21 cellular contexts compared by ENCODE assay signal in genomic region chr1:111402083-111402482, GRCh38. TPM values are rescaled to one million over a fixed set of nuclear protein-coding genes. Genes with fewer than 3 reads are reported as not detected.
A peak's percentile ranks its signal among the peaks of the same experiment; 100 is the strongest.
DNase-seq lines count a peak whose midpoint lies in the region; ATAC-seq and TF ChIP-seq lines count a peak whose summit lies in the region.
"Had no signal": no experiment of that assay in that cellular context is flagged by ENCODE, and none has a peak within 500 bp of the region (broad histone marks: within the 10 kb centered on the region; RNA-seq: fewer than 3 reads in every experiment).

No MANE protein-coding gene starts in this region.

- no peak overlapping the region for H3K27ac Mint-ChIP-seq in activated naive CD8-positive, alpha-beta T cell treated with anti-CD3 and anti-CD28 coated beads, Interleukin-2, amount 50 U/mL, for 24 hours
- H3K27ac Mint-ChIP-seq in activated naive CD8-positive, alpha-beta T cell treated with anti-CD3 and anti-CD28 coated beads for 36 hours = no peak overlapping the region
- H3K27ac Mint-ChIP-seq in stimulated activated naive CD8-positive, alpha-beta T cell treated with anti-CD3 and anti-CD28 coated beads, Interleukin-15, amount 100 ng/mL, for 72 hours = no peak overlapping the region
- H3K27ac Mint-ChIP-seq: B cell had no signal

- peaks cover 41% of the 10 kb centered on the region for H3K4me1 Mint-ChIP-seq in activated naive CD8-positive, alpha-beta T cell treated with anti-CD3 and anti-CD28 coated beads, Interleukin-2, amount 50 U/mL, for 24 hours
- peaks cover 27% of the 10 kb centered on the region for H3K4me1 Mint-ChIP-seq in activated naive CD8-positive, alpha-beta T cell treated with anti-CD3 and anti-CD28 coated beads for 36 hours
- H3K4me1 Mint-ChIP-seq in stimulated activated naive CD8-positive, alpha-beta T cell treated with anti-CD3 and anti-CD28 coated beads, Interleukin-15, amount 100 ng/mL, for 72 hours = peaks cover 49% of the 10 kb centered on the region

- no peak for TF ChIP-seq CTCF in GM13976 (IDR thresholded peaks at IDR 0.05; ENCODE audit: borderline replicate concordance, control extremely low read depth, extremely low read depth, insufficient read depth, missing control alignments)

- ATAC-seq in activated naive CD8-positive, alpha-beta T cell treated with anti-CD3 and anti-CD28 coated beads, Interleukin-2, amount 50 U/mL, for 24 hours = peak; percentile 86
- ATAC-seq in stimulated activated naive CD8-positive, alpha-beta T cell treated with anti-CD3 and anti-CD28 coated beads, Interleukin-15, amount 100 ng/mL, for 72 hours = peak; percentile 54
- ATAC-seq: HepG2, Panc1 had no signal

- H3K27me3 Mint-ChIP-seq in activated naive CD8-positive, alpha-beta T cell treated with anti-CD3 and anti-CD28 coated beads, Interleukin-2, amount 50 U/mL, for 24 hours = no peaks in the 10 kb centered on the region
- no peaks in the 10 kb centered on the region for H3K27me3 Mint-ChIP-seq in activated naive CD8-positive, alpha-beta T cell treated with anti-CD3 and anti-CD28 coated beads for 36 hours
- no peaks in the 10 kb centered on the region for H3K27me3 Mint-ChIP-seq in stimulated activated naive CD8-positive, alpha-beta T cell treated with anti-CD3 and anti-CD28 coated beads, Interleukin-15, amount 100 ng/mL, for 72 hours
- H3K27me3 Mint-ChIP-seq: B cell had no signal

- H3K4me3 Mint-ChIP-seq in activated naive CD8-positive, alpha-beta T cell treated with anti-CD3 and anti-CD28 coated beads, Interleukin-2, amount 50 U/mL, for 24 hours = no peak overlapping the region
- no peak overlapping the region for H3K4me3 Mint-ChIP-seq in activated naive CD8-positive, alpha-beta T cell treated with anti-CD3 and anti-CD28 coated beads for 36 hours
- no peak overlapping the region for H3K4me3 Mint-ChIP-seq in stimulated activated naive CD8-positive, alpha-beta T cell treated with anti-CD3 and anti-CD28 coated beads, Interleukin-15, amount 100 ng/mL, for 72 hours
- H3K4me3 Mint-ChIP-seq: B cell had no signal

- H3K9me3 Mint-ChIP-seq in activated naive CD8-positive, alpha-beta T cell treated with anti-CD3 and anti-CD28 coated beads, Interleukin-2, amount 50 U/mL, for 24 hours = peaks cover 4% of the 10 kb centered on the region
- peaks cover 7% of the 10 kb centered on the region for H3K9me3 Mint-ChIP-seq in activated naive CD8-positive, alpha-beta T cell treated with anti-CD3 and anti-CD28 coated beads for 36 hours
- peaks cover 0 to 7% of the 10 kb centered on the region in 2 donors for H3K9me3 Mint-ChIP-seq in stimulated activated naive CD8-positive, alpha-beta T cell treated with anti-CD3 and anti-CD28 coated beads, Interleukin-15, amount 100 ng/mL, for 72 hours

- no peaks in the 10 kb centered on the region for H3K36me3 Mint-ChIP-seq in activated naive CD8-positive, alpha-beta T cell treated with anti-CD3 and anti-CD28 coated beads, Interleukin-2, amount 50 U/mL, for 24 hours (ENCODE audit: low read depth)
- H3K36me3 Mint-ChIP-seq in activated naive CD8-positive, alpha-beta T cell treated with anti-CD3 and anti-CD28 coated beads for 36 hours = peaks cover 1% of the 10 kb centered on the region
- H3K36me3 Mint-ChIP-seq: CD4-positive, CD25-positive, alpha-beta regulatory T cell had no signal

- in situ Hi-C loops in GM13976 (cut with MboI; ENCODE audit: low sequenced_read_pairs, unreplicated experiment) = no loop called here

- peak; percentile 38 for DNase-seq in activated CD4-positive, alpha-beta T cell treated with anti-CD3 and anti-CD28 coated beads for 48 hours
- DNase-seq in activated CD4-positive, alpha-beta T cell treated with anti-CD3 and anti-CD28 coated beads, Interleukin-2, amount 50 U/mL, for 1 hour = no peak
- no peak for DNase-seq in activated naive CD8-positive, alpha-beta T cell treated with anti-CD3 and anti-CD28 coated beads, Interleukin-2, amount 50 U/mL, for 24 hours
- DNase-seq in activated naive CD8-positive, alpha-beta T cell treated with anti-CD3 and anti-CD28 coated beads for 36 hours = no peak
- peak; percentile 1 for DNase-seq in islet precursor cell
- DNase-seq in stimulated activated naive CD8-positive, alpha-beta T cell treated with anti-CD3 and anti-CD28 coated beads, Interleukin-15, amount 100 ng/mL, for 72 hours = no peak
- no peak for DNase-seq in GM13976 (ENCODE audit: low spot score)
- no peak for DNase-seq in stimulated activated naive CD4-positive, alpha-beta T cell (lab: John Stamatoyannopoulos, UW)
- DNase-seq: Caco-2, DMS153, GDM1, KBM-7, NCI-H1105, NCI-H2081, NCI-H446 treated with DMSO at 0.1 percent for 48 hours, NCI-H69 had no signal

RNA-seq across cellular contexts. Expression of gene OVGP1, which starts 25.5 kb away (rescaled TPM):
- under 1 TPM; 0.56 to 0.74 TPM for total RNA-seq in activated naive CD8-positive, alpha-beta T cell treated with anti-CD3 and anti-CD28 coated beads for 36 hours
- total RNA-seq: A172 had no signal

RNA-seq across cellular contexts. Expression of gene WDR77, which starts 47.0 kb away (rescaled TPM):
- total RNA-seq in activated naive CD8-positive, alpha-beta T cell treated with anti-CD3 and anti-CD28 coated beads for 36 hours = 10 to 100 TPM; 77.4 to 79.7 TPM

RNA-seq across cellular contexts. Expression of gene ATP5PB, which starts 47.2 kb away (rescaled TPM):
- total RNA-seq in activated naive CD8-positive, alpha-beta T cell treated with anti-CD3 and anti-CD28 coated beads for 36 hours = 100 to 1,000 TPM; 407 to 419 TPM

Comparison
In these comparisons a context has a peak if more than half of its experiments do, and no peak if none do; other contexts are left out.
1. DNase-seq: peak in activated CD4-positive, alpha-beta T cell treated with anti-CD3 and anti-CD28 coated beads for 48 hours (single experiment) and islet precursor cell (single experiment); none in activated CD4-positive, alpha-beta T cell treated with anti-CD3 and anti-CD28 coated beads, Interleukin-2, amount 50 U/mL, for 1 hour (single experiment), activated naive CD8-positive, alpha-beta T cell treated with anti-CD3 and anti-CD28 coated beads, Interleukin-2, amount 50 U/mL, for 24 hours (single experiment), activated naive CD8-positive, alpha-beta T cell treated with anti-CD3 and anti-CD28 coated beads for 36 hours (single experiment), stimulated activated naive CD8-positive, alpha-beta T cell treated with anti-CD3 and anti-CD28 coated beads, Interleukin-15, amount 100 ng/mL, for 72 hours (0 of 2), GM13976 (single experiment) and stimulated activated naive CD4-positive, alpha-beta T cell (0 of 6).